1 cellular context compared by ENCODE assay signal in genomic region chr1:45583666-45584350, GRCh38.
TF ChIP-seq lines count a peak whose summit lies in the region.

NASP (plus strand) TSS chr1:45584041; CDS start chr1:45584147, 106 bp downstream.

TF ChIP-seq in HepG2, 621 proteins besides CTCF, POLR2A, EP300 and RAD21 (continued from another document and continues in another):
- TF ChIP-seq ZNF609 (CRISPR knock-in tag; IDR thresholded peaks at IDR 0.05; ENCODE audit: borderline replicate concordance) (0 out of 2 replicates have a peak, but pooled peaks have one; percentile 33), ZNF570 (CRISPR knock-in tag; IDR thresholded peaks at IDR 0.05; ENCODE audit: borderline replicate concordance) (no peak), JDP2 (CRISPR knock-in tag; IDR thresholded peaks at IDR 0.05; ENCODE audit: borderline replicate concordance) (no peak; the same call in 1 of the 2 replicates), ZSCAN21 (CRISPR knock-in tag; IDR thresholded peaks at IDR 0.05; ENCODE audit: borderline replicate concordance) (0 out of 2 replicates have a peak, but pooled peaks have one; percentile 6), ZNF670 (CRISPR knock-in tag; IDR thresholded peaks at IDR 0.05; ENCODE audit: borderline replicate concordance) (peak; percentile 87; the same call in 1 of the 2 replicates), ZNF333 (CRISPR knock-in tag; IDR thresholded peaks at IDR 0.05; ENCODE audit: borderline replicate concordance) (peak; percentile 63; the same call in 1 of the 2 replicates), HINFP (CRISPR knock-in tag; IDR thresholded peaks at IDR 0.05; ENCODE audit: low read depth) (no peak), CCDC6 (CRISPR knock-in tag; IDR thresholded peaks at IDR 0.05) (peak; percentile 29; the same call in 1 of the 2 replicates), ZNF207 (IDR thresholded peaks at IDR 0.05; ENCODE audit: borderline replicate concordance) (no peak), NR2F1 (CRISPR knock-in tag; IDR thresholded peaks at IDR 0.05) (no peak), ZBTB40 (IDR thresholded peaks at IDR 0.05) (no peak; the same call in 1 of the 2 replicates), ZBTB40 (CRISPR knock-in tag; IDR thresholded peaks at IDR 0.05) (peak; percentile 50; the same call in 1 of the 2 replicates), ARID5B (CRISPR knock-in tag; IDR thresholded peaks at IDR 0.05) (no peak), ZFP62 (CRISPR knock-in tag; IDR thresholded peaks at IDR 0.05) (no peak), PLRG1 (conservative IDR thresholded peaks at IDR 0.05) (no peak), RFXANK (CRISPR knock-in tag; IDR thresholded peaks at IDR 0.05) (peak; percentile 98), ZNF256 (CRISPR knock-in tag; conservative IDR thresholded peaks at IDR 0.05) (no peak; the same call in 1 of the 2 replicates), ZNF557 (CRISPR knock-in tag; IDR thresholded peaks at IDR 0.05) (no peak), CREB3 (CRISPR knock-in tag; IDR thresholded peaks at IDR 0.05) (no peak), SATB2 (CRISPR knock-in tag; IDR thresholded peaks at IDR 0.05) (0 out of 2 replicates have a peak, but pooled peaks have one; percentile 27), SRSF1 (optimal IDR thresholded peaks at IDR 0.05; ENCODE audit: low read depth, low read length) (no peak), SNAPC4 (CRISPR knock-in tag; IDR thresholded peaks at IDR 0.05) (no peak), SNAPC2 (CRISPR knock-in tag; IDR thresholded peaks at IDR 0.05) (no peak), FOXA1 (IDR thresholded peaks at IDR 0.05) (no peak), FOXA1 (CRISPR knock-in tag; IDR thresholded peaks at IDR 0.05) (no peak), NONO (IDR thresholded peaks at IDR 0.05) (no peak), NONO (CRISPR knock-in tag; conservative IDR thresholded peaks at IDR 0.05) (peak; percentile 86; the same call in 1 of the 2 replicates), TBL1XR1 (IDR thresholded peaks at IDR 0.05; ENCODE audit: borderline replicate concordance, low read length, partially characterized antibody) (no peak), HOXA9 (CRISPR knock-in tag; IDR thresholded peaks at IDR 0.05; ENCODE audit: borderline replicate concordance) (peak; percentile 87)
